23 cellular contexts compared by ENCODE assay signal in the genomic region with DNA sequence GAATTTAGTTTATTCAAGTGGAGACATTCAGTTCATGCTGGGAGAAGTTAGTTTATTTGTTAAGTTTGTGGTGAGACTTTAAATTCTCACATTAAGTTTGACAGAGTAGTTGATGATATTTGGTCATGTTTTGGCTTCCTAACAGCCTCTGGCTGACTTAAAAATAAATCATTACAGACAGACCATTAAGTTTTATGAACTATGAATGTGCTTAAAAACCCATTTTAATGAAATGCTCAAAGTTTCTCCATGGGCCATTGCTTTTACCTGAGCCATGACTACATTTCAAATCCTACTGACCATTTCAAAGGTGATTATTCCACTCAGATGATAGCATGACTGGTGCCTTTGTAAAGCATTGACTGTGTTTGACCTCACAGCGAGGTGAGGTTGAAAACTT.
"Had no signal": no experiment of that assay in that cellular context is flagged by ENCODE, and none has a peak within 500 bp of the region (broad histone marks: within the 10 kb centered on the region; RNA-seq: fewer than 3 reads in every experiment).

No MANE protein-coding gene starts in this region.

- H3K36me3 ChIP-seq: gastroesophageal sphincter, heart left ventricle, neutrophil, pancreas, right lobe of liver, thoracic aorta, transverse colon, vagina had no signal

- H3K27me3 ChIP-seq: gastroesophageal sphincter, heart left ventricle, hepatocyte, neutrophil, pancreas, right lobe of liver, transverse colon, vagina had no signal

- H3K27ac ChIP-seq: coronary artery, gastroesophageal sphincter, heart left ventricle, hepatocyte, neutrophil, pancreas, right lobe of liver, thoracic aorta, transverse colon, vagina had no signal

- H2AFZ ChIP-seq: hepatocyte had no signal

- H3K9me3 ChIP-seq: gastroesophageal sphincter, heart left ventricle, mucosa of descending colon, neutrophil, pancreas, right lobe of liver, thoracic aorta, transverse colon, vagina had no signal

- ATAC-seq: gastroesophageal sphincter; heart left ventricle; left lobe of liver; mucosa of descending colon; natural killer cell treated with Interleukin-12 subunit alpha and Interleukin-12 subunit beta and Interleukin-15 and Interleukin-18, amount 100 ng/mL, for 72 hours; pancreas; right lobe of liver; stimulated activated naive B cell treated with anti-CD40 and anti-IgM and Interleukin-4, amounts not matched to agents 10 μg/mL and 1 μg/mL and 100 μg/mL, for 72 hours had no signal

- DNase-seq: dermis blood vessel endothelial cell; effector memory CD4-positive, alpha-beta T cell; foreskin fibroblast; heart left ventricle; kidney glomerular epithelial cell; mucosa of descending colon; naive B cell; pancreas; right lobe of liver; small intestine; stimulated activated CD4-positive, alpha-beta T cell treated with anti-CD3 and anti-CD28 coated beads, Interleukin-15, amount 100 ng/mL, for 24 hours; stimulated activated CD4-positive, alpha-beta T cell treated with anti-CD3 and anti-CD28 coated beads, Interleukin-2, amount 100 ng/mL, for 48 hours; stimulated activated naive B cell treated with anti-CD40 and anti-IgM and Interleukin-4, amounts not matched to agents 10 μg/mL and 1 μg/mL and 100 μg/mL, for 72 hours; transverse colon had no signal

- H3K4me3 ChIP-seq: coronary artery, gastroesophageal sphincter, heart left ventricle, hepatocyte, lung, mucosa of descending colon, pancreas, right lobe of liver, thoracic aorta, transverse colon, vagina had no signal

- H3K79me2 ChIP-seq: hepatocyte had no signal

- H3K4me1 ChIP-seq: gastroesophageal sphincter, heart left ventricle, pancreas, right lobe of liver, transverse colon, vagina had no signal

- H3K4me2 ChIP-seq: hepatocyte had no signal
